ENCODE assay signal across 19 cellular contexts in genomic region chr13:109769275-109769674, GRCh38. TPM values are rescaled to one million over a fixed set of nuclear protein-coding genes. Genes with fewer than 3 reads are reported as not detected.
DNase-seq lines count a peak whose midpoint lies in the region; ATAC-seq, FAIRE-seq and TF ChIP-seq lines count a peak whose summit lies in the region.
"Had no signal": no experiment of that assay in that cellular context is flagged by ENCODE, and none has a peak within 500 bp of the region (broad histone marks: within the 10 kb centered on the region; RNA-seq: fewer than 3 reads in every experiment).

No MANE protein-coding gene starts in this region.

- H3K9ac ChIP-seq in subcutaneous abdominal adipose tissue (ENCODE audit: low read length in 5 of 5) = no peak overlapping the region

- intact Hi-C loops in A673 (cut with micrococcal nuclease; ENCODE audit: unreplicated experiment) = no loop called here

- ATAC-seq in HG03108 (IDR thresholded peaks at IDR 0.05; ENCODE audit: unreplicated experiment) = no peak
- ATAC-seq: HepG2 had no signal

- no peaks in the 10 kb centered on the region for H3K9me3 ChIP-seq in A673 (ENCODE audit: low read depth, low read length, poor library complexity, severe bottlenecking)
- no peaks in the 10 kb centered on the region for H3K9me3 ChIP-seq in subcutaneous abdominal adipose tissue (ENCODE audit: control insufficient read depth in 5 of 5, low read length in 5 of 5)
- H3K9me3 ChIP-seq: BE2C, SJCRH30 had no signal

- H3K9me3 Mint-ChIP-seq in chondrocyte (ENCODE audit: low read depth) = no peaks in the 10 kb centered on the region

- H3K36me3 Mint-ChIP-seq in chondrocyte (ENCODE audit: low read depth) = peaks cover 19% of the 10 kb centered on the region

- no TSS peak for BruUV-seq in A673 (replicated peaks; lab: Mats Ljungman, UMichigan)

- peak overlapping the region; percentile 58 for H3K27ac ChIP-seq in A673 (ENCODE audit: low read depth, low read length, poor library complexity, severe bottlenecking)
- peak overlapping the region; percentile 58 for H3K27ac ChIP-seq in subcutaneous abdominal adipose tissue (ENCODE audit: low read depth, low read length)
- H3K27ac ChIP-seq: SJCRH30 had no signal

- CTCF ChIA-PET in A673 (lab: Charles Lee) = no interaction called here

- H3K4me1 Mint-ChIP-seq in chondrocyte (ENCODE audit: low read depth) = peaks cover 31% of the 10 kb centered on the region

- peak; percentile 84 for FAIRE-seq in H54 (lab: Jason Lieb, UNC)
- FAIRE-seq: D721Med, GM18507, HepG2 had no signal

- no peaks in the 10 kb centered on the region for H3K27me3 ChIP-seq in A673 (replicated peaks; ENCODE audit: insufficient read depth, low read depth, low read length, poor library complexity)
- H3K27me3 ChIP-seq in subcutaneous abdominal adipose tissue (ENCODE audit: control insufficient read depth in 5 of 5, insufficient read depth in 4 of 5, low read length in 5 of 5) = no peaks in the 10 kb centered on the region
- H3K27me3 ChIP-seq: BE2C, SJCRH30 had no signal

- POLR2A ChIA-PET in A673 (lab: Charles Lee; ENCODE audit: low non-redundant PET) = no interaction called here

- TF ChIP-seq POLR2A in H54 (IDR thresholded peaks at IDR 0.05; ENCODE audit: low read depth, low read length) = no peak

- H3K4me3 ChIP-seq in A673 (ENCODE audit: low read depth, low read length, poor library complexity, severe bottlenecking) = no peak overlapping the region
- no peak overlapping the region for H3K4me3 ChIP-seq in subcutaneous abdominal adipose tissue (ENCODE audit: low read depth in 1 of 5, low read length in 5 of 5)
- H3K4me3 ChIP-seq: SJCRH30 had no signal

- H3K27ac Mint-ChIP-seq in chondrocyte (ENCODE audit: unreplicated experiment) = peak overlapping the region; percentile 3

- H3K27me3 Mint-ChIP-seq in chondrocyte (ENCODE audit: low read depth) = no peaks in the 10 kb centered on the region

- TF ChIP-seq CTCF in A673 (conservative IDR thresholded peaks at IDR 0.05; ENCODE audit: low read depth, low read length) (no peak), chondrocyte (IDR thresholded peaks at IDR 0.05) (no peak)

- no peak overlapping the region for H3K4me3 Mint-ChIP-seq in chondrocyte (ENCODE audit: unreplicated experiment)

- H3K36me3 ChIP-seq in A673 (ENCODE audit: insufficient read depth, low read length, poor library complexity, severe bottlenecking) (peaks cover 76% of the 10 kb centered on the region), subcutaneous abdominal adipose tissue (ENCODE audit: control insufficient read depth in 5 of 5, insufficient read depth in 5 of 5, low read length in 5 of 5) (peaks cover 11 to 29% (median 23%) of the 10 kb centered on the region in 5 donors)
- H3K36me3 ChIP-seq: SJCRH30 had no signal

- DNase-seq in A673 (ENCODE audit: low spot score) = no peak
- no peak for DNase-seq in H54 (ENCODE audit: insufficient read length, low spot score)
- DNase-seq in chondrocyte (ENCODE audit: low spot score) = no peak
- DNase-seq in DMS153 treated with DMSO at 0.1 percent for 48 hours (lab: John Stamatoyannopoulos, UW; ENCODE audit: unreplicated experiment) = no peak
- no peak for DNase-seq in HPDE6-E6E7 (ENCODE audit: extremely low spot score)
- DNase-seq: BE2C, DMS53, Karpas-422, NCI-H1092 treated with DMSO at 0.1 percent for 48 hours, NCI-H1436, NCI-H187 treated with DMSO at 0.1 percent for 48 hours, NCI-H524, NCI-H774, SJCRH30 had no signal

- peaks cover 83% of the 10 kb centered on the region for H3K4me1 ChIP-seq in A673 (ENCODE audit: insufficient read depth, low read length, poor library complexity, severe bottlenecking)
- peaks cover 2 to 63% (median 18%) of the 10 kb centered on the region in 5 donors for H3K4me1 ChIP-seq in subcutaneous abdominal adipose tissue (ENCODE audit: control insufficient read depth in 5 of 5, insufficient read depth in 5 of 5, low read length in 5 of 5)

RNA-seq across cellular contexts. Expression of gene IRS2, which starts 17.1 kb away (rescaled TPM):
- total RNA-seq in A673 (2021) (135 TPM in 2 replicates), chondrocyte (25.8 to 43.5 TPM (median 42.9 TPM) in 3 replicates)
